26 cellular contexts compared by ENCODE assay signal in genomic region chr16:61246592-61246991, GRCh38.
"Had no signal": no experiment of that assay in that cellular context is flagged by ENCODE, and none has a peak within 500 bp of the region (broad histone marks: within the 10 kb centered on the region; RNA-seq: fewer than 3 reads in every experiment).

No MANE protein-coding gene starts in this region.

- H3K36me3 ChIP-seq: colonic mucosa, esophagus squamous epithelium, gastrocnemius medialis, heart right ventricle, left lung, lower lobe of right lung had no signal

- H3K9me3 ChIP-seq: colonic mucosa, esophagus squamous epithelium, gastrocnemius medialis, left lung, lower lobe of right lung, mucosa of descending colon had no signal

- H3K27me3 ChIP-seq: colonic mucosa, esophagus squamous epithelium, gastrocnemius medialis, left lung had no signal

- ATAC-seq: effector memory CD8-positive, alpha-beta T cell; esophagus mucosa; gastrocnemius medialis; heart right ventricle; left cardiac atrium; left lung; left ventricle myocardium superior; lower lobe of right lung; mucosa of descending colon had no signal

- DNase-seq: colonic mucosa; cortex of kidney; effector CD8-positive, alpha-beta T cell; effector memory CD8-positive, alpha-beta T cell; endodermal cell; erythroblast; esophagus squamous epithelium; foreskin fibroblast; foreskin melanocyte; gastrocnemius medialis; glutamatergic neuron; head of caudate nucleus; heart right ventricle; hippocampal formation; left cardiac atrium; left lung; left ventricle myocardium superior; lower lobe of right lung; mesenchymal stem cell; mucosa of descending colon; naive B cell had no signal

- H3K4me3 ChIP-seq: colonic mucosa, esophagus squamous epithelium, gastrocnemius medialis, heart right ventricle, left lung, lower lobe of right lung, mucosa of descending colon had no signal

- FAIRE-seq: endometrium, islet of Langerhans, keratinocyte had no signal

- H3K4me1 ChIP-seq: colonic mucosa, esophagus squamous epithelium, gastrocnemius medialis, heart right ventricle, left lung, lower lobe of right lung had no signal

- H3K27ac ChIP-seq: colonic mucosa, epithelial cell of prostate, esophagus squamous epithelium, gastrocnemius medialis, heart right ventricle, left lung, lower lobe of right lung had no signal
